In genomic region chr4:185513489-185514181, GRCh38 we compare ENCODE assay signal across 11 cellular contexts. TPM values are rescaled to one million over a fixed set of nuclear protein-coding genes. Genes with fewer than 3 reads are reported as not detected.
A peak's percentile ranks its signal among the peaks of the same experiment; 100 is the strongest.
DNase-seq lines count a peak whose midpoint lies in the region; ATAC-seq and TF ChIP-seq lines count a peak whose summit lies in the region.
"Had no signal": no experiment of that assay in that cellular context is flagged by ENCODE, and none has a peak within 500 bp of the region (broad histone marks: within the 10 kb centered on the region; RNA-seq: fewer than 3 reads in every experiment).

No MANE protein-coding gene starts in this region.

- H4K20me1 ChIP-seq in Karpas-422 (ENCODE audit: insufficient read depth, low read depth, low read length): no peaks in the 10 kb centered on the region

- 22% methylated on average over 10 of the region's 10 CpGs for WGBS in right cardiac atrium

- H3K36me3 Mint-ChIP-seq in activated naive CD4-positive, alpha-beta T cell treated with anti-CD3 and anti-CD28 coated beads for 36 hours (ENCODE audit: low read depth): no peaks in the 10 kb centered on the region
- H3K36me3 Mint-ChIP-seq in activated naive CD4-positive, alpha-beta T cell treated with anti-CD3 and anti-CD28 coated beads, Interleukin-2, amount 10 ng/mL, durations not matched to agents 7 days and 5 days: no peaks in the 10 kb centered on the region

- H3K27me3 Mint-ChIP-seq in activated naive CD4-positive, alpha-beta T cell treated with anti-CD3 and anti-CD28 coated beads for 36 hours (ENCODE audit: low read depth): peaks cover 39% of the 10 kb centered on the region
- H3K27me3 Mint-ChIP-seq in activated naive CD4-positive, alpha-beta T cell treated with anti-CD3 and anti-CD28 coated beads, Interleukin-2, amount 10 ng/mL, durations not matched to agents 7 days and 5 days: peaks cover 50% of the 10 kb centered on the region

- H3K9ac ChIP-seq in Karpas-422 (ENCODE audit: low read length): no peak overlapping the region

- H3K4me1 ChIP-seq in right cardiac atrium (ENCODE audit: control insufficient read depth, insufficient read depth, low read length): peaks cover 11% of the 10 kb centered on the region
- H3K4me1 ChIP-seq in tibial artery: peaks cover 0 to 46% (median 6%) of the 10 kb centered on the region in 4 donors
- no peaks in the 10 kb centered on the region for H3K4me1 ChIP-seq in Karpas-422 (ENCODE audit: low read length)

- H3K27ac Mint-ChIP-seq in activated naive CD4-positive, alpha-beta T cell treated with anti-CD3 and anti-CD28 coated beads for 36 hours: no peak overlapping the region
- no peak overlapping the region for H3K27ac Mint-ChIP-seq in activated naive CD4-positive, alpha-beta T cell treated with anti-CD3 and anti-CD28 coated beads, Interleukin-2, amount 10 ng/mL, durations not matched to agents 7 days and 5 days

- no peak overlapping the region for H3K4me3 Mint-ChIP-seq in activated naive CD4-positive, alpha-beta T cell treated with anti-CD3 and anti-CD28 coated beads for 36 hours
- H3K4me3 Mint-ChIP-seq in activated naive CD4-positive, alpha-beta T cell treated with anti-CD3 and anti-CD28 coated beads, Interleukin-2, amount 10 ng/mL, durations not matched to agents 7 days and 5 days: no peak overlapping the region

- intact Hi-C loops in activated naive CD4-positive, alpha-beta T cell treated with anti-CD3 and anti-CD28 coated beads for 36 hours (cut with micrococcal nuclease): no loop called here
- intact Hi-C loops in right cardiac atrium (cut with DNase I) (loop anchor here in 1 of 4 donors (10.0 kb wide), 1 partner anchor 81 kb away; no protein-coding TSS in a partner anchor), tibial artery (cut with DNase I; ENCODE audit: low total_unique reads) (no loop called here)

- H3K9me3 ChIP-seq in right cardiac atrium (ENCODE audit: control insufficient read depth, low read length): no peaks in the 10 kb centered on the region
- no peaks in the 10 kb centered on the region for H3K9me3 ChIP-seq in tibial artery
- H3K9me3 ChIP-seq in Karpas-422 (ENCODE audit: low read length): no peaks in the 10 kb centered on the region

- ATAC-seq in right cardiac atrium (peak; percentile 77 to 84), HG02610 (IDR thresholded peaks at IDR 0.05; ENCODE audit: unreplicated experiment) (no peak)

- H3K27me3 ChIP-seq in right cardiac atrium (ENCODE audit: control insufficient read depth, insufficient read depth) (no peaks in the 10 kb centered on the region), tibial artery (no peaks in the 10 kb centered on the region), Karpas-422 (ENCODE audit: low read length) (no peaks in the 10 kb centered on the region)

- H3K27ac ChIP-seq in VCaP: peak overlapping the region; percentile 88
- H3K27ac ChIP-seq in right cardiac atrium (ENCODE audit: low read length): peak overlapping the region; percentile 45
- H3K27ac ChIP-seq in tibial artery: peak overlapping the region; percentile 46 to 56
- no peak overlapping the region for H3K27ac ChIP-seq in Karpas-422 (ENCODE audit: low read length)

- CTCF ChIA-PET in activated naive CD4-positive, alpha-beta T cell treated with anti-CD3 and anti-CD28 coated beads for 36 hours (lab: Charles Lee): no interaction called here
- CTCF ChIA-PET in activated naive CD4-positive, alpha-beta T cell treated with anti-CD3 and anti-CD28 coated beads, Interleukin-2, amount 10 ng/mL, durations not matched to agents 7 days and 5 days (lab: Charles Lee): interaction anchor here (1.9 kb wide), 1 partner anchor 84 kb away, joined by 4 read pairs; no protein-coding TSS in a partner anchor

- peaks cover 14% of the 10 kb centered on the region for H3K4me1 Mint-ChIP-seq in activated naive CD4-positive, alpha-beta T cell treated with anti-CD3 and anti-CD28 coated beads for 36 hours (ENCODE audit: low read depth)
- peaks cover 13% of the 10 kb centered on the region for H3K4me1 Mint-ChIP-seq in activated naive CD4-positive, alpha-beta T cell treated with anti-CD3 and anti-CD28 coated beads, Interleukin-2, amount 10 ng/mL, durations not matched to agents 7 days and 5 days

- DNase-seq in activated naive CD4-positive, alpha-beta T cell treated with anti-CD3 and anti-CD28 coated beads for 36 hours: peak; percentile 15
- no peak for DNase-seq in activated naive CD4-positive, alpha-beta T cell treated with anti-CD3 and anti-CD28 coated beads, Interleukin-2, amount 10 ng/mL, durations not matched to agents 7 days and 5 days
- DNase-seq in right cardiac atrium (peak in 1 of 3 donors; percentile 55), tibial artery (no peak), Karpas-422 (no peak)
- DNase-seq in activated CD4-positive, CD25-positive, alpha-beta regulatory T cell treated with anti-CD3 and anti-CD28 coated beads, Interleukin-2, amount 50 U/mL, for 72 hours: no peak
- DNase-seq: activated CD4-positive, alpha-beta T cell treated with anti-CD3 and anti-CD28 coated beads for 4 hours; NCI-H446; stimulated activated CD8-positive, alpha-beta memory T cell treated with anti-CD3 and anti-CD28 coated beads, Interleukin-4, amount 100 ng/mL, for 48 hours had no signal

- H3K9me2 ChIP-seq in Karpas-422 (replicated peaks; ENCODE audit: insufficient read depth, low read length): no peaks in the 10 kb centered on the region

- no peaks in the 10 kb centered on the region for H3K9me3 Mint-ChIP-seq in activated naive CD4-positive, alpha-beta T cell treated with anti-CD3 and anti-CD28 coated beads for 36 hours
- H3K9me3 Mint-ChIP-seq in activated naive CD4-positive, alpha-beta T cell treated with anti-CD3 and anti-CD28 coated beads, Interleukin-2, amount 10 ng/mL, durations not matched to agents 7 days and 5 days: no peaks in the 10 kb centered on the region

- H3K4me3 ChIP-seq in right cardiac atrium (ENCODE audit: low read length): no peak overlapping the region
- H3K4me3 ChIP-seq in tibial artery: no peak overlapping the region
- H3K4me3 ChIP-seq in Karpas-422 (ENCODE audit: low read length): no peak overlapping the region

- H3K79me2 ChIP-seq in Karpas-422 (ENCODE audit: low read length): no peaks in the 10 kb centered on the region

- no peak overlapping the region for H3K4me2 ChIP-seq in Karpas-422 (ENCODE audit: low read depth, low read length, poor library complexity, severe bottlenecking)

- TF ChIP-seq CTCF in VCaP (conservative IDR thresholded peaks at IDR 0.05) (no peak), tibial artery (IDR thresholded peaks at IDR 0.05) (no peak)

- peaks cover 26 to 43% (median 31%) of the 10 kb centered on the region in 3 donors for H3K36me3 ChIP-seq in tibial artery
- no peaks in the 10 kb centered on the region for H3K36me3 ChIP-seq in Karpas-422 (ENCODE audit: insufficient read depth, low read length)

- no peak overlapping the region for H2AFZ ChIP-seq in Karpas-422 (ENCODE audit: low read length)

RNA-seq across cellular contexts. Expression of gene PDLIM3, which starts 21.7 kb away (rescaled TPM):
- under 1 TPM in 1 of 2 experiments, not detected in 1; 0.25 TPM for total RNA-seq in activated naive CD4-positive, alpha-beta T cell treated with anti-CD3 and anti-CD28 coated beads for 36 hours
- total RNA-seq in right cardiac atrium: 100 to 1,000 TPM; 267 to 965 (median 293) TPM
- 447 TPM for polyA plus RNA-seq in right cardiac atrium
- total RNA-seq in Karpas-422 (2014; rRNA removed; shearing (Covaris generic); ENCODE audit: low replicate concordance): not detected in 2 replicates

RNA-seq across cellular contexts. Expression of gene CCDC110, which starts 42.1 kb away (rescaled TPM):
- under 1 TPM; 0.25 to 0.57 TPM for total RNA-seq in activated naive CD4-positive, alpha-beta T cell treated with anti-CD3 and anti-CD28 coated beads for 36 hours
- total RNA-seq in right cardiac atrium: 1 to 10 TPM; 1.4 to 3.7 (median 2.8) TPM
- 1.3 TPM for polyA plus RNA-seq in right cardiac atrium
- total RNA-seq in Karpas-422 (2014; rRNA removed; shearing (Covaris generic); ENCODE audit: low replicate concordance): 2.2 TPM in 1 of 2 replicates, not detected in the other

Comparison
In these comparisons a context has a peak if more than half of its experiments do, and no peak if none do; other contexts are left out.
1. RNA of gene PDLIM3, which starts 21.7 kb away (total RNA-seq): 267 to 965 TPM in right cardiac atrium; 0.25 TPM in activated naive CD4-positive, alpha-beta T cell treated with anti-CD3 and anti-CD28 coated beads for 36 hours and not detected in Karpas-422; every median in the first group is over 100 times any median in the second.